Comparison of ENCODE assay signal across 9 cellular contexts in the genomic region with DNA sequence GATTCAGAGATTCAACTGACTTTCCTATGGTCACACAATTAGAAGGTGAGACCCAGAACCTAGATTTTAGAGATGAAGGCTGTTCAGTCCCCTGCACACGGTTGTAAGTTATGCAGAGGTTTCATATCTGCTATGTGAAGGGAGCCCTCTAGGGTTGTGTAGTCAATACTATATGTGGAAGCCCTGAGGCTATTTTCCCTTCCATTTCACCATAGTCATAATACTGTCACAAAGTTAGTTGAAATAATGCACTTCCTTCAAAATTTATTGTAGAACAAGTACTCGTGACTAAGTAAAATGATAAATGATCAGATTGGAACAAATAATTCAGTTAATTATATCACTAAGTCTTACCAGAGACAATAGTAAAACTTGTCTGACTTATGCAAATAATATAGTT. TPM values are rescaled to one million over a fixed set of nuclear protein-coding genes. Genes with fewer than 3 reads are reported as not detected.
DNase-seq lines count a peak whose midpoint lies in the region; ATAC-seq and TF ChIP-seq lines count a peak whose summit lies in the region.
"Had no signal": no experiment of that assay in that cellular context is flagged by ENCODE, and none has a peak within 500 bp of the region (broad histone marks: within the 10 kb centered on the region; RNA-seq: fewer than 3 reads in every experiment).

No MANE protein-coding gene starts in this region.

- H3K36me3 ChIP-seq in OCI-LY3 (replicated peaks; ENCODE audit: low read depth, low read length) (no peaks in the 10 kb centered on the region), hepatocyte (replicated peaks; ENCODE audit: insufficient read depth, low read depth) (no peaks in the 10 kb centered on the region)

- H2AFZ ChIP-seq in OCI-LY3 (ENCODE audit: low read depth, low read length) (no peak overlapping the region), hepatocyte (no peak overlapping the region)

- no peaks in the 10 kb centered on the region for H3K9me2 ChIP-seq in hepatocyte (replicated peaks; ENCODE audit: insufficient read depth)

- WGBS in hepatocyte (ENCODE audit: low lambda C conversion rate, missing lambda C conversion rate), result 26% methylated on average over 2 of the region's 2 CpGs

- H3K27me3 ChIP-seq in OCI-LY3 (ENCODE audit: low read depth, low read length) (peaks cover 10% of the 10 kb centered on the region; the same call in 1 of the 2 replicates), hepatocyte (no peaks in the 10 kb centered on the region)
- H3K27me3 ChIP-seq: BLaER1 had no signal

- H3K4me1 ChIP-seq in OCI-LY3 (ENCODE audit: low read length) (0 out of 2 replicates have a peak, but pooled peaks cover 3% of the 10 kb centered on the region), hepatocyte (ENCODE audit: insufficient read depth) (no peaks in the 10 kb centered on the region)

- H3K79me2 ChIP-seq in OCI-LY3 (ENCODE audit: low read length) (no peaks in the 10 kb centered on the region), hepatocyte (no peaks in the 10 kb centered on the region)

- ATAC-seq in HG02642 (IDR thresholded peaks at IDR 0.05; ENCODE audit: poor library complexity, unreplicated experiment), result peak; percentile 75

- peak; percentile 7 for DNase-seq in NCI-H1694 treated with DMSO at 0.1 percent for 48 hours (lab: John Stamatoyannopoulos, UW)
- DNase-seq in NCI-H1694 (lab: John Stamatoyannopoulos, UW), result no peak
- DNase-seq in hepatocyte (ENCODE audit: low spot score), result peak; percentile 35
- no peak for DNase-seq in A172 (ENCODE audit: low spot score)
- no peak for DNase-seq in activated effector memory CD4-positive, alpha-beta T cell treated with Interleukin-2 at 50 U/mL for 16 hours
- no peak for DNase-seq in nucleus accumbens (lab: John Stamatoyannopoulos, UW)

- peak; percentile 67 for TF ChIP-seq CTCF in OCI-LY3 (IDR thresholded peaks at IDR 0.05; ENCODE audit: low read depth, low read length)
- peak; percentile 42 for TF ChIP-seq CTCF in hepatocyte (IDR thresholded peaks at IDR 0.05; ENCODE audit: poor library complexity)

- H4K20me1 ChIP-seq in OCI-LY3 (ENCODE audit: insufficient read depth, low read length), result no peaks in the 10 kb centered on the region
- H4K20me1 ChIP-seq in hepatocyte (ENCODE audit: insufficient read depth, poor library complexity, severe bottlenecking), result no peaks in the 10 kb centered on the region

- H3K27ac ChIP-seq in OCI-LY3 (ENCODE audit: low read length) (no peak overlapping the region), hepatocyte (no peak overlapping the region)
- H3K27ac ChIP-seq: BLaER1 had no signal

- H3K9me3 ChIP-seq in OCI-LY3 (ENCODE audit: insufficient read depth, low read length) (no peaks in the 10 kb centered on the region), hepatocyte (ENCODE audit: low read depth) (no peaks in the 10 kb centered on the region)
- H3K9me3 ChIP-seq: BLaER1 had no signal

- H3K9ac ChIP-seq in OCI-LY3 (ENCODE audit: low read length), result no peak overlapping the region
- H3K9ac ChIP-seq: BLaER1 had no signal

- H3K4me2 ChIP-seq in OCI-LY3 (ENCODE audit: low read length) (no peak overlapping the region), hepatocyte (no peak overlapping the region)
- H3K4me2 ChIP-seq: BLaER1 had no signal

- no peak overlapping the region for H3K4me3 ChIP-seq in OCI-LY3 (ENCODE audit: low read length)
- no peak overlapping the region for H3K4me3 ChIP-seq in hepatocyte
- H3K4me3 ChIP-seq: BLaER1 had no signal

RNA-seq across cellular contexts. Expression of gene ENDOD1, which starts 48.8 kb away (rescaled TPM):
- total RNA-seq in hepatocyte, result 26.6 and 27.6 TPM in 2 replicates
- polyA plus RNA-seq in hepatocyte, result 8.8 and 10.4 TPM in 2 replicates
- 0.83 and 0.96 TPM in 2 replicates for total RNA-seq in A172 (2014; rRNA removed; shearing (Covaris generic))

Comparison
In these comparisons a context has a peak if more than half of its experiments do, and no peak if none do; other contexts are left out.
1. DNase-seq: peak in NCI-H1694 treated with DMSO at 0.1 percent for 48 hours (single experiment) and hepatocyte (single experiment); none in NCI-H1694 (single experiment), A172 (single experiment), activated effector memory CD4-positive, alpha-beta T cell treated with Interleukin-2 at 50 U/mL for 16 hours (single experiment) and nucleus accumbens (0 of 56).
2. RNA of gene ENDOD1, which starts 48.8 kb away (total RNA-seq): 26.6 to 27.6 TPM in hepatocyte; 0.83 to 0.96 TPM in A172; every median in the first group is over 10 times any median in the second.